ENCODE assay signal across 12 cellular contexts in the genomic region with DNA sequence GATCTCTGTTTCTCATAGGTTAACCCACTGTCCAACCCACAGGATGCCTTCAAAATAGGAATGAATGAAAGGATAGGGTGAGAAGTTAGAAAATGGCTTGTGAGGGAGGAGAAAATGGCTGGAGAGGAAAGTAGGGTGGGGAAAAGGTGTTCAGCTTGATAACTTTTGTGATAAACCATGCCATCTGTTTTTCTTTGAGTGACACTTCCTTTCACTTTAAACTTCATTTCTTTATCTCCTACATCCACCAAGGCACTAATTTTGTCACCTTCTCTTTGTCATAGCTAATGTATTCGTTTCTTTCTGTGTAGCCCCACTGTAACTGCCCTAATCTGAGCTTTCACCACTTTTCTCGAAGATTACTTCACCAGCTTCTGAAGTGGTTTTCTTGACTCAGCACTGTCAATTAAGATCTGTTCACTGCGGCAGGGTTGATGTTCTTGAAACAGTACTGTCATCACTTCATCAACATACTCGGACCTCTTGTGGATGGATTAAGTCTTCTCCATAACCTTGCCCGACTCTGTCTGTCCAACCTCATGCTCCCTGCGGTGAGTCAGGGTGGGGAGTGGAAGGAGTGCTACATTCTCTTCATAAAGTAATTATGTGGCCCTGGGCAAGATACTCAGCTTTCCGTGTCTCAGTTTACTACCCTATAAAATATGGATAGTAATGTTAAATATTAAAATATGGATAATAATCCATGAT. TPM values are rescaled to one million over a fixed set of nuclear protein-coding genes. Genes with fewer than 3 reads are reported as not detected.
DNase-seq lines count a peak whose midpoint lies in the region; ATAC-seq and TF ChIP-seq lines count a peak whose summit lies in the region.
"Had no signal": no experiment of that assay in that cellular context is flagged by ENCODE, and none has a peak within 500 bp of the region (broad histone marks: within the 10 kb centered on the region; RNA-seq: fewer than 3 reads in every experiment).

No MANE protein-coding gene starts in this region.

- H3K27me3 ChIP-seq in testis: no peaks in the 10 kb centered on the region

- ATAC-seq in activated T-cell treated with anti-CD3 and anti-CD28 coated beads, Interleukin-2, amount 50 U/mL, for 4 hours: peak; percentile 79 to 86
- ATAC-seq in GM19324 (IDR thresholded peaks at IDR 0.05; ENCODE audit: low FRiP score, unreplicated experiment): no peak
- no peak for ATAC-seq in mucosa of descending colon
- ATAC-seq: T-cell had no signal

- peak overlapping the region; percentile 63 to 74 for H3K27ac ChIP-seq in testis
- H3K27ac ChIP-seq: lower lobe of right lung had no signal

- TF ChIP-seq CTCF in testis (IDR thresholded peaks at IDR 0.05) (no peak), mucosa of descending colon (IDR thresholded peaks at IDR 0.05) (no peak)

- peaks cover 14% of the 10 kb centered on the region for H3K27me3 Mint-ChIP-seq in activated T-cell treated with anti-CD3 and anti-CD28 coated beads, Interleukin-2, amount 50 U/mL, for 4 hours (ENCODE audit: low read depth)
- peaks cover 13% of the 10 kb centered on the region for H3K27me3 Mint-ChIP-seq in T-helper 1 cell treated with Interleukin-12 subunit alpha and Interleukin-12 subunit beta and Interleukin-4 antibody, amounts not matched to agents 30 μg/mL and 1 μg/mL, for 36 hours (ENCODE audit: low read depth)

- H3K4me3 ChIP-seq in testis (no peak overlapping the region), mucosa of descending colon (no peak overlapping the region)
- H3K4me3 ChIP-seq: lower lobe of right lung had no signal

- H3K36me3 ChIP-seq in testis (ENCODE audit: low read depth, missing control alignments): no peaks in the 10 kb centered on the region
- H3K36me3 ChIP-seq in mucosa of descending colon (ENCODE audit: low read depth): no peaks in the 10 kb centered on the region
- H3K36me3 ChIP-seq: lower lobe of right lung had no signal

- H3K4me1 Mint-ChIP-seq in activated T-cell treated with anti-CD3 and anti-CD28 coated beads, Interleukin-2, amount 50 U/mL, for 4 hours (ENCODE audit: low read depth): peaks cover 6% of the 10 kb centered on the region
- H3K4me1 Mint-ChIP-seq in T-helper 1 cell treated with Interleukin-12 subunit alpha and Interleukin-12 subunit beta and Interleukin-4 antibody, amounts not matched to agents 30 μg/mL and 1 μg/mL, for 36 hours (ENCODE audit: low read depth): peaks cover 7% of the 10 kb centered on the region

- WGBS in testis, 2 donors: 66 to 71% methylated on average over 7 of the region's 7 CpGs

- intact Hi-C loops in testis (cut with DNase I; ENCODE audit: low total_unique reads): no loop called here
- intact Hi-C loops in mucosa of descending colon (cut with DNase I, micrococcal nuclease): no loop called here

- no peak for TF ChIP-seq POLR2A in erythroblast (IDR thresholded peaks at IDR 0.05; ENCODE audit: low read length)
- no peak for TF ChIP-seq POLR2A in testis (IDR thresholded peaks at IDR 0.05)

- H3K27ac Mint-ChIP-seq in T-helper 1 cell treated with Interleukin-12 subunit alpha and Interleukin-12 subunit beta and Interleukin-4 antibody, amounts not matched to agents 30 μg/mL and 1 μg/mL, for 36 hours: peak overlapping the region; percentile 28
- H3K27ac Mint-ChIP-seq: T-cell had no signal

- H3K4me1 ChIP-seq in testis: peaks cover 18% of the 10 kb centered on the region
- no peaks in the 10 kb centered on the region for H3K4me1 ChIP-seq in mucosa of descending colon (ENCODE audit: low read depth)
- H3K4me1 ChIP-seq: lower lobe of right lung had no signal

- DNase-seq in activated T-cell treated with anti-CD3 and anti-CD28 coated beads, Interleukin-2, amount 50 U/mL, for 4 hours: no peak
- DNase-seq in activated T-cell treated with anti-CD3 and anti-CD28 coated beads, Interleukin-2, amount 50 U/mL, for 1 hour: no peak
- DNase-seq in erythroblast (lab: John Stamatoyannopoulos, UW) (peak; percentile 43 to 63), testis (no peak), mucosa of descending colon (no peak), retina (no peak)
- DNase-seq: lower lobe of right lung, NCI-H510A, T-cell had no signal

- H3K36me3 Mint-ChIP-seq in activated T-cell treated with anti-CD3 and anti-CD28 coated beads, Interleukin-2, amount 50 U/mL, for 4 hours (ENCODE audit: insufficient read depth): peaks cover 15% of the 10 kb centered on the region
- H3K36me3 Mint-ChIP-seq in T-helper 1 cell treated with Interleukin-12 subunit alpha and Interleukin-12 subunit beta and Interleukin-4 antibody, amounts not matched to agents 30 μg/mL and 1 μg/mL, for 36 hours (ENCODE audit: low read depth): peaks cover 4% of the 10 kb centered on the region

- H3K4me3 Mint-ChIP-seq in activated T-cell treated with anti-CD3 and anti-CD28 coated beads, Interleukin-2, amount 50 U/mL, for 4 hours: no peak overlapping the region
- no peak overlapping the region for H3K4me3 Mint-ChIP-seq in T-helper 1 cell treated with Interleukin-12 subunit alpha and Interleukin-12 subunit beta and Interleukin-4 antibody, amounts not matched to agents 30 μg/mL and 1 μg/mL, for 36 hours
- H3K4me3 Mint-ChIP-seq: T-cell had no signal

- no peaks in the 10 kb centered on the region for H3K9me3 Mint-ChIP-seq in activated T-cell treated with anti-CD3 and anti-CD28 coated beads, Interleukin-2, amount 50 U/mL, for 4 hours
- H3K9me3 Mint-ChIP-seq in T-helper 1 cell treated with Interleukin-12 subunit alpha and Interleukin-12 subunit beta and Interleukin-4 antibody, amounts not matched to agents 30 μg/mL and 1 μg/mL, for 36 hours: peaks cover 6% of the 10 kb centered on the region

- H3K9me3 ChIP-seq in testis (no peaks in the 10 kb centered on the region), mucosa of descending colon (no peaks in the 10 kb centered on the region)
- H3K9me3 ChIP-seq: lower lobe of right lung had no signal

RNA-seq across cellular contexts. Expression of gene KRT10, which starts 5.5 kb away (rescaled TPM):
- 10 to 100 TPM; 48.7 to 50.0 (median 49.7) TPM for total RNA-seq in activated T-cell treated with anti-CD3 and anti-CD28 coated beads, Interleukin-2, amount 50 U/mL, for 4 hours
- 10 to 100 TPM; 22.1 to 25.8 TPM for total RNA-seq in testis
- polyA plus RNA-seq in testis (ENCODE audit: insufficient read depth, low read depth, low replicate concordance): 69.4 TPM
- total RNA-seq in mucosa of descending colon: 10 to 100 TPM; 24.5 to 33.1 (median 26.4) TPM

RNA-seq across cellular contexts. Expression of gene KRT28, which starts 28.1 kb away (rescaled TPM):
- total RNA-seq in activated T-cell treated with anti-CD3 and anti-CD28 coated beads, Interleukin-2, amount 50 U/mL, for 4 hours: not detected
- total RNA-seq in testis: under 1 TPM; 0.43 to 0.87 TPM
- polyA plus RNA-seq in testis (ENCODE audit: insufficient read depth, low read depth, low replicate concordance): 0.37 TPM
- total RNA-seq in mucosa of descending colon: not detected
- total RNA-seq: lower lobe of right lung, T-cell had no signal
- polyA plus RNA-seq: esophagus had no signal

RNA-seq across cellular contexts. Expression of gene KRT12, which starts 39.1 kb away (rescaled TPM):
- not detected for total RNA-seq in activated T-cell treated with anti-CD3 and anti-CD28 coated beads, Interleukin-2, amount 50 U/mL, for 4 hours
- total RNA-seq in testis (under 1 TPM; 0.63 to 0.68 TPM), mucosa of descending colon (1 to 10 TPM in 2 of 3 donors, under 1 TPM in 1; 0.80 to 6.0 (median 2.5) TPM)
- 0.26 TPM for polyA plus RNA-seq in testis (ENCODE audit: insufficient read depth, low read depth, low replicate concordance)
- total RNA-seq: lower lobe of right lung had no signal
- polyA plus RNA-seq: esophagus had no signal

RNA-seq across cellular contexts. Expression of gene KRT27, which starts 45.5 kb away (rescaled TPM):
- not detected for total RNA-seq in activated T-cell treated with anti-CD3 and anti-CD28 coated beads, Interleukin-2, amount 50 U/mL, for 4 hours
- total RNA-seq in testis (1 to 10 TPM in 1 of 2 donors, under 1 TPM in 1; 0.87 to 1.4 TPM), mucosa of descending colon (not detected)
- polyA plus RNA-seq in testis (ENCODE audit: insufficient read depth, low read depth, low replicate concordance): 0.58 TPM
- total RNA-seq: lower lobe of right lung, T-cell had no signal

RNA-seq across cellular contexts. Expression of gene KRT26, which starts 55.9 kb away (rescaled TPM):
- total RNA-seq in activated T-cell treated with anti-CD3 and anti-CD28 coated beads, Interleukin-2, amount 50 U/mL, for 4 hours: not detected
- under 1 TPM; 0.62 to 0.79 TPM for total RNA-seq in testis
- 0.30 TPM for polyA plus RNA-seq in testis (ENCODE audit: insufficient read depth, low read depth, low replicate concordance)
- total RNA-seq in mucosa of descending colon: not detected
- total RNA-seq: lower lobe of right lung, T-cell had no signal
- polyA plus RNA-seq: esophagus had no signal

Comparison
In these comparisons a context has a peak if more than half of its experiments do, and no peak if none do; other contexts are left out.
1. ATAC-seq: peak in activated T-cell treated with anti-CD3 and anti-CD28 coated beads, Interleukin-2, amount 50 U/mL, for 4 hours (2 of 2); none in GM19324 (single experiment) and mucosa of descending colon (single experiment).
2. DNase-seq: peak in erythroblast (2 of 2); none in activated T-cell treated with anti-CD3 and anti-CD28 coated beads, Interleukin-2, amount 50 U/mL, for 4 hours (single experiment), activated T-cell treated with anti-CD3 and anti-CD28 coated beads, Interleukin-2, amount 50 U/mL, for 1 hour (single experiment), testis (single experiment), mucosa of descending colon (0 of 3) and retina (single experiment).